Comparison of ENCODE assay signal across 18 cellular contexts in the genomic region with DNA sequence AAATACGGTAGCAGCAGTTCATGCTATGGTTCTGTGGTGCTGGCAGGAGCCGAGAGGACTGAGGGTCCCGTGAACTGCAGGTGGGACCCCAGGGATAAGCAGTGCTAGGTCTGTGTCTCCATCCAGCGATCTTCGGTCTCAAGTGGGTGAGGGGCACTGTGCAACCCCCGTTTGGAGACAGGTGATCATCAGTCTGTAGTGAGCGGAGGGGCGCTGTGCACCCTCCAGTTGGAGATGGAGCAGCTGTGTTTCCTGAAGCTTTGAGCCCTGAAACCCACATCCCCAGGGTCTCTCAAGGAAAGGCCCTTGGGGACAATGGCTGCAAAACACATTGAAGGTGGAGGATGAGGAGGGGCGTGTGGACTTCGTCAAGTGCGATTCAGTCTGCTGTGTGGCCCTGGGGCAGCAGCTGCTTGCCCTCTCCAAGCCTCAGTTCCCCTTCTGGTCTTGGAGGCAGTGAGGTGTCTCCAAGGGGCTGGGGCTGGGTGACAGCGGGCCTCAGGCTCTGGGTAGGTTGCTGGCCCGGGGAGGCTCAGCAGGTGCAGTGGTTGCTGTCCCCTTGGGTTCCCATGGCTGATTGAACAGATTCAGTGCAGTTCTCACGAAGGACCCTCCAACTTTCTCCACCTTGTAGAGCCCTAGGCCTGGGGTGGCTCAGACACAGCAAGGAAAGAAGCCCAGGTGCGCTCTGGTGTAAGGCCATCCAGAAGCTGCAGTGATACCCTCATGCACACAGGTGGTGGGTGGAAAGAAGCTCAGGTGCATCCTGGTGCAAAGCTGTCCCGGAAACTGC.
DNase-seq lines count a peak whose midpoint lies in the region; ATAC-seq, FAIRE-seq and TF ChIP-seq lines count a peak whose summit lies in the region.
"Had no signal": no experiment of that assay in that cellular context is flagged by ENCODE, and none has a peak within 500 bp of the region (broad histone marks: within the 10 kb centered on the region; RNA-seq: fewer than 3 reads in every experiment).

No MANE protein-coding gene starts in this region.

- peaks cover 4% of the 10 kb centered on the region for H3K27me3 Mint-ChIP-seq in activated naive CD8-positive, alpha-beta T cell treated with anti-CD3 and anti-CD28 coated beads, Interleukin-2, amount 50 U/mL, for 24 hours
- H3K27me3 Mint-ChIP-seq in activated naive CD8-positive, alpha-beta T cell treated with anti-CD3 and anti-CD28 coated beads for 36 hours = peaks cover 5% of the 10 kb centered on the region
- peaks cover 8% of the 10 kb centered on the region for H3K27me3 Mint-ChIP-seq in neural crest cell (ENCODE audit: low read depth)

- H3K4me3 ChIP-seq in SU-DHL-6 (ENCODE audit: insufficient read depth, low read length, poor library complexity, severe bottlenecking) = no peak overlapping the region
- no peak overlapping the region for H3K4me3 ChIP-seq in upper lobe of right lung
- H3K4me3 ChIP-seq: GM23248, SJCRH30 had no signal

- H3F3A ChIP-seq in SU-DHL-6 (ENCODE audit: insufficient read depth) = peaks cover 28% of the 10 kb centered on the region; the same call in 1 of the 2 replicates

- no peaks in the 10 kb centered on the region for H3K9me3 ChIP-seq in SU-DHL-6 (ENCODE audit: insufficient read depth, low read length)
- no peaks in the 10 kb centered on the region for H3K9me3 ChIP-seq in upper lobe of right lung
- H3K9me3 ChIP-seq: SJCRH30 had no signal

- intact Hi-C loops in upper lobe of right lung (cut with DNase I) = no loop called here

- H3K27ac ChIP-seq in SU-DHL-6 (ENCODE audit: low read depth, low read length) = peak overlapping the region; percentile 80
- no peak overlapping the region for H3K27ac ChIP-seq in upper lobe of right lung
- H3K27ac ChIP-seq: 22Rv1, GM23248, RWPE1, SJCRH30 had no signal

- FAIRE-seq in HTR-8/SVneo (lab: Jason Lieb, UNC) = no peak

- H3K4me2 ChIP-seq in SU-DHL-6 (ENCODE audit: low read depth, low read length, poor library complexity, severe bottlenecking) = peak overlapping the region; percentile 24

- no peak overlapping the region for H3K4me3 Mint-ChIP-seq in activated naive CD8-positive, alpha-beta T cell treated with anti-CD3 and anti-CD28 coated beads, Interleukin-2, amount 50 U/mL, for 24 hours
- H3K4me3 Mint-ChIP-seq in activated naive CD8-positive, alpha-beta T cell treated with anti-CD3 and anti-CD28 coated beads for 36 hours = no peak overlapping the region
- no peak overlapping the region for H3K4me3 Mint-ChIP-seq in neural crest cell

- H4K20me1 ChIP-seq in SU-DHL-6 (ENCODE audit: low read depth, low read length) = no peaks in the 10 kb centered on the region

- peak overlapping the region; percentile 12; the same call in 1 of the 2 replicates for H3K9ac ChIP-seq in SU-DHL-6 (ENCODE audit: low read length)
- H3K9ac ChIP-seq: GM23248 had no signal

- H3K27me3 ChIP-seq in SU-DHL-6 (ENCODE audit: low read length) (no peaks in the 10 kb centered on the region), upper lobe of right lung (no peaks in the 10 kb centered on the region)
- H3K27me3 ChIP-seq: SJCRH30 had no signal

- H3K79me2 ChIP-seq in SU-DHL-6 (ENCODE audit: insufficient read depth, low read length) = no peaks in the 10 kb centered on the region

- H3K4me1 Mint-ChIP-seq in activated naive CD8-positive, alpha-beta T cell treated with anti-CD3 and anti-CD28 coated beads, Interleukin-2, amount 50 U/mL, for 24 hours = no peaks in the 10 kb centered on the region
- no peaks in the 10 kb centered on the region for H3K4me1 Mint-ChIP-seq in activated naive CD8-positive, alpha-beta T cell treated with anti-CD3 and anti-CD28 coated beads for 36 hours
- H3K4me1 Mint-ChIP-seq in neural crest cell = peaks cover 11% of the 10 kb centered on the region

- no peaks in the 10 kb centered on the region for H3K36me3 Mint-ChIP-seq in activated naive CD8-positive, alpha-beta T cell treated with anti-CD3 and anti-CD28 coated beads, Interleukin-2, amount 50 U/mL, for 24 hours (ENCODE audit: low read depth)
- H3K36me3 Mint-ChIP-seq in activated naive CD8-positive, alpha-beta T cell treated with anti-CD3 and anti-CD28 coated beads for 36 hours = no peaks in the 10 kb centered on the region
- H3K36me3 Mint-ChIP-seq in neural crest cell (ENCODE audit: low read depth) = peaks cover 3% of the 10 kb centered on the region

- H3K27ac Mint-ChIP-seq in activated naive CD8-positive, alpha-beta T cell treated with anti-CD3 and anti-CD28 coated beads, Interleukin-2, amount 50 U/mL, for 24 hours = no peak overlapping the region
- H3K27ac Mint-ChIP-seq in activated naive CD8-positive, alpha-beta T cell treated with anti-CD3 and anti-CD28 coated beads for 36 hours = no peak overlapping the region
- H3K27ac Mint-ChIP-seq in neural crest cell (ENCODE audit: unreplicated experiment) = peak overlapping the region; percentile 71

- ATAC-seq in activated naive CD8-positive, alpha-beta T cell treated with anti-CD3 and anti-CD28 coated beads, Interleukin-2, amount 50 U/mL, for 24 hours = peak; percentile 9
- no peak for ATAC-seq in upper lobe of right lung
- no peak for ATAC-seq in HG03139 (IDR thresholded peaks at IDR 0.05; ENCODE audit: unreplicated experiment)

- no peaks in the 10 kb centered on the region for H3K4me1 ChIP-seq in upper lobe of right lung
- H3K4me1 ChIP-seq: SJCRH30 had no signal

- DNase-seq in activated naive CD8-positive, alpha-beta T cell treated with anti-CD3 and anti-CD28 coated beads, Interleukin-2, amount 50 U/mL, for 24 hours = no peak
- no peak for DNase-seq in activated naive CD8-positive, alpha-beta T cell treated with anti-CD3 and anti-CD28 coated beads for 36 hours
- DNase-seq in neural crest cell (ENCODE audit: low read depth, low spot score) = no peak
- DNase-seq in upper lobe of right lung = peak; percentile 40
- no peak for DNase-seq in HTR-8/SVneo (ENCODE audit: insufficient read length, low spot score)
- DNase-seq in NCI-H1092 treated with DMSO at 0.1 percent for 48 hours (lab: John Stamatoyannopoulos, UW) = no peak
- DNase-seq: DMS153; GM23248; HCEC 1CT; NCI-H1417 treated with DMSO at 0.1 percent for 48 hours; NCI-H1930; NCI-H69; NK-92 treated with Interleukin-12 subunit alpha and Interleukin-12 subunit beta, amount 100 ng/mL, for 24 hours; SJCRH30 had no signal

- H2AFZ ChIP-seq in SU-DHL-6 (ENCODE audit: low read depth, low read length, severe bottlenecking) = no peak overlapping the region
- H2AFZ ChIP-seq: GM23248 had no signal

- H3K9me3 Mint-ChIP-seq in activated naive CD8-positive, alpha-beta T cell treated with anti-CD3 and anti-CD28 coated beads, Interleukin-2, amount 50 U/mL, for 24 hours = no peaks in the 10 kb centered on the region
- H3K9me3 Mint-ChIP-seq in activated naive CD8-positive, alpha-beta T cell treated with anti-CD3 and anti-CD28 coated beads for 36 hours = peaks cover under 1% of the 10 kb centered on the region
- no peaks in the 10 kb centered on the region for H3K9me3 Mint-ChIP-seq in neural crest cell

- H3K36me3 ChIP-seq in SU-DHL-6 (ENCODE audit: low read length) (no peaks in the 10 kb centered on the region), upper lobe of right lung (no peaks in the 10 kb centered on the region)
- H3K36me3 ChIP-seq: SJCRH30 had no signal

- no peaks in the 10 kb centered on the region for H3K9me2 ChIP-seq in SU-DHL-6 (replicated peaks; ENCODE audit: insufficient read depth, low read length)

- TF ChIP-seq CTCF in SU-DHL-6 (IDR thresholded peaks at IDR 0.05; ENCODE audit: insufficient read depth, low read length, poor library complexity, severe bottlenecking) = peak; percentile 10
- no peak for TF ChIP-seq CTCF in neural crest cell (conservative IDR thresholded peaks at IDR 0.05)
- no peak for TF ChIP-seq CTCF in upper lobe of right lung (IDR thresholded peaks at IDR 0.05)
